In genomic region chr12:55926738-55927587, GRCh38 we compare ENCODE assay signal across 8 cellular contexts. TPM values are rescaled to one million over a fixed set of nuclear protein-coding genes. Genes with fewer than 3 reads are reported as not detected.
DNase-seq lines count a peak whose midpoint lies in the region; ATAC-seq and TF ChIP-seq lines count a peak whose summit lies in the region.

No MANE protein-coding gene starts in this region.

- H3K4me3 ChIP-seq in GM23338 (peak overlapping the region; percentile 99), LNCaP clone FGC (ENCODE audit: low read depth, low read length) (peak overlapping the region; percentile 99), fibroblast of pulmonary artery (replicated peaks; ENCODE audit: low read depth, low read length) (peak overlapping the region; percentile 99)

- peaks cover 18% of the 10 kb centered on the region for H3F3A ChIP-seq in GM23338 (replicated peaks; ENCODE audit: low read depth)

- DNase-seq in EH (ENCODE audit: low read depth) (peak; percentile 93), GM23338 (ENCODE audit: low spot score) (peak; percentile 96), LNCaP clone FGC (ENCODE audit: low read depth) (peak; percentile 80), RPMI8226 (peak; percentile 93), fibroblast of pulmonary artery (ENCODE audit: low read depth) (peak; percentile 92)
- peak; percentile 88 for DNase-seq in activated T-helper 2 cell treated with anti-CD3 and anti-CD28 coated beads, Interferon-gamma antibody, Interleukin-2, Interleukin-4, amounts not matched to agents 10 μg/mL and 5 μg/mL and 100 μg/mL, durations not matched to agents 14 hours and 24 hours and 36 hours (ENCODE audit: low spot score)
- DNase-seq in stimulated activated naive CD8-positive, alpha-beta T cell treated with anti-CD3 and anti-CD28 coated beads, Interleukin-15, Interleukin-2, amounts not matched to agents 100 U/mL and 50 U/mL, for 24 hours, result peak; percentile 97

- TF ChIP-seq CTCF in GM23338 (conservative IDR thresholded peaks at IDR 0.05; ENCODE audit: low read depth in 2 of 2) (peak; percentile 77 to 84), LNCaP clone FGC (IDR thresholded peaks at IDR 0.05; ENCODE audit: control insufficient read depth, extremely low read depth, insufficient read depth) (peak; percentile 61), fibroblast of pulmonary artery (IDR thresholded peaks at IDR 0.05; ENCODE audit: low read length, missing control alignments) (peak; percentile 64), nephron (IDR thresholded peaks at IDR 0.05; ENCODE audit: unreplicated experiment in 3 of 3) (peak; percentile 73 to 91 (median 76))

- H4K20me1 ChIP-seq in GM23338 (replicated peaks; ENCODE audit: insufficient read depth), result no peaks in the 10 kb centered on the region; the same call in none of the 2 replicates

- H3K27me3 Mint-ChIP-seq in GM23338 (ENCODE audit: insufficient read depth, low read depth, poor library complexity) (peaks cover 12% of the 10 kb centered on the region), nephron (ENCODE audit: low read depth) (no peaks in the 10 kb centered on the region)
- H3K27me3 Mint-ChIP-seq in activated T-helper 2 cell treated with anti-CD3 and anti-CD28 coated beads, Interferon-gamma antibody, Interleukin-2, Interleukin-4, amounts not matched to agents 10 μg/mL and 5 μg/mL and 100 μg/mL, durations not matched to agents 14 hours and 24 hours and 36 hours (ENCODE audit: low read depth), result no peaks in the 10 kb centered on the region

- peaks cover 6% of the 10 kb centered on the region; the same call in 1 of the 2 replicates for H3K27me3 ChIP-seq in GM23338 (ENCODE audit: insufficient read depth)

- H3K4me1 ChIP-seq in GM23338 (ENCODE audit: insufficient read depth), result peaks cover 39% of the 10 kb centered on the region

- H3K9me3 Mint-ChIP-seq in GM23338 (no peaks in the 10 kb centered on the region; the same call in 2 of the 3 replicates), nephron (no peaks in the 10 kb centered on the region)
- H3K9me3 Mint-ChIP-seq in activated T-helper 2 cell treated with anti-CD3 and anti-CD28 coated beads, Interferon-gamma antibody, Interleukin-2, Interleukin-4, amounts not matched to agents 10 μg/mL and 5 μg/mL and 100 μg/mL, durations not matched to agents 14 hours and 24 hours and 36 hours, result no peaks in the 10 kb centered on the region

- H3K4me1 Mint-ChIP-seq in GM23338 (peaks cover 37% of the 10 kb centered on the region), nephron (peaks cover 48% of the 10 kb centered on the region)
- peaks cover 53% of the 10 kb centered on the region for H3K4me1 Mint-ChIP-seq in activated T-helper 2 cell treated with anti-CD3 and anti-CD28 coated beads, Interferon-gamma antibody, Interleukin-2, Interleukin-4, amounts not matched to agents 10 μg/mL and 5 μg/mL and 100 μg/mL, durations not matched to agents 14 hours and 24 hours and 36 hours (ENCODE audit: low read depth)

- peak overlapping the region; percentile 99 for H3K27ac Mint-ChIP-seq in GM23338
- peak overlapping the region; percentile 91 for H3K27ac Mint-ChIP-seq in activated T-helper 2 cell treated with anti-CD3 and anti-CD28 coated beads, Interferon-gamma antibody, Interleukin-2, Interleukin-4, amounts not matched to agents 10 μg/mL and 5 μg/mL and 100 μg/mL, durations not matched to agents 14 hours and 24 hours and 36 hours
- peak overlapping the region; percentile 100 for H3K27ac Mint-ChIP-seq in nephron

- H3K79me2 ChIP-seq in GM23338 (replicated peaks; ENCODE audit: insufficient read depth), result peaks cover 48% of the 10 kb centered on the region

- H3K4me3 Mint-ChIP-seq in GM23338 (peak overlapping the region; percentile 98), nephron (peak overlapping the region; percentile 98 to 100 (median 100))
- peak overlapping the region; percentile 99 for H3K4me3 Mint-ChIP-seq in activated T-helper 2 cell treated with anti-CD3 and anti-CD28 coated beads, Interferon-gamma antibody, Interleukin-2, Interleukin-4, amounts not matched to agents 10 μg/mL and 5 μg/mL and 100 μg/mL, durations not matched to agents 14 hours and 24 hours and 36 hours (ENCODE audit: low read depth)

- H3K36me3 Mint-ChIP-seq in GM23338 (ENCODE audit: low read depth), result peaks cover 35% of the 10 kb centered on the region
- peaks cover 51% of the 10 kb centered on the region for H3K36me3 Mint-ChIP-seq in activated T-helper 2 cell treated with anti-CD3 and anti-CD28 coated beads, Interferon-gamma antibody, Interleukin-2, Interleukin-4, amounts not matched to agents 10 μg/mL and 5 μg/mL and 100 μg/mL, durations not matched to agents 14 hours and 24 hours and 36 hours (ENCODE audit: low read depth)
- H3K36me3 Mint-ChIP-seq in nephron (ENCODE audit: low read depth), result peaks cover 18% of the 10 kb centered on the region

- H3K9me2 ChIP-seq in GM23338 (ENCODE audit: insufficient read depth), result no peaks in the 10 kb centered on the region

- peak overlapping the region; percentile 85 for H3K4me2 ChIP-seq in GM23338

- ATAC-seq in GM23338, result peak; percentile 69
- peak; percentile 50 for ATAC-seq in stimulated activated naive CD8-positive, alpha-beta T cell treated with anti-CD3 and anti-CD28 coated beads, Interleukin-15, Interleukin-2, amounts not matched to agents 100 U/mL and 50 U/mL, for 24 hours

- peak overlapping the region; percentile 91; the same call in 1 of the 2 replicates for H2AFZ ChIP-seq in GM23338

- peaks cover 4% of the 10 kb centered on the region; the same call in 1 of the 2 replicates for H3K36me3 ChIP-seq in GM23338 (ENCODE audit: insufficient read depth)

- intact Hi-C loops in activated T-helper 2 cell treated with anti-CD3 and anti-CD28 coated beads, Interferon-gamma antibody, Interleukin-2, Interleukin-4, amounts not matched to agents 10 μg/mL and 5 μg/mL and 100 μg/mL, durations not matched to agents 14 hours and 24 hours and 36 hours (cut with micrococcal nuclease), result loop anchor here (1.0 to 10.0 kb wide), 5 partner anchors 14 to 708 kb away; partner anchors contain the start of genes BAZ2A, DNAJC14, PA2G4 and SARNP

- H3K27ac ChIP-seq in GM23338 (ENCODE audit: low read depth), result peak overlapping the region; percentile 96

TF ChIP-seq in GM23338, 12 proteins besides CTCF, POLR2A, EP300 and RAD21:
- TF ChIP-seq EZH2 (IDR thresholded peaks at IDR 0.05; ENCODE audit: low read depth, unreplicated experiment) (no peak), ETS1 (IDR thresholded peaks at IDR 0.05) (peak; percentile 24; the same call in 1 of the 2 replicates), POLR2AphosphoS5 (IDR thresholded peaks at IDR 0.05; ENCODE audit: low read depth) (no peak; the same call in 1 of the 2 replicates)

RNA-seq across cellular contexts. Expression of gene PYM1, which starts 0.7 kb away (rescaled TPM):
- total RNA-seq in GM23338 (2014; rRNA removed; shearing (Covaris generic)), result 70.2 and 75.9 TPM in 2 replicates
- polyA plus RNA-seq in GM23338 (2016; fragmentation: Nextera tagmentation; extraction: Ambion mirVana), result 150 and 151 TPM in 2 replicates
- 37.5 and 43.4 TPM in 2 replicates for total RNA-seq in activated T-helper 2 cell treated with anti-CD3 and anti-CD28 coated beads, Interferon-gamma antibody, Interleukin-2, Interleukin-4, amounts not matched to agents 10 μg/mL and 5 μg/mL and 100 μg/mL, durations not matched to agents 14 hours and 24 hours and 36 hours

RNA-seq across cellular contexts. Expression of gene DGKA, which starts 4.0 kb away (rescaled TPM):
- total RNA-seq in GM23338 (2014; rRNA removed; shearing (Covaris generic)), result 16.1 and 35.9 TPM in 2 replicates
- 22.5 and 24.6 TPM in 2 replicates for polyA plus RNA-seq in GM23338 (2016; fragmentation: Nextera tagmentation; extraction: Ambion mirVana)
- total RNA-seq in activated T-helper 2 cell treated with anti-CD3 and anti-CD28 coated beads, Interferon-gamma antibody, Interleukin-2, Interleukin-4, amounts not matched to agents 10 μg/mL and 5 μg/mL and 100 μg/mL, durations not matched to agents 14 hours and 24 hours and 36 hours, result 218 and 242 TPM in 2 replicates

RNA-seq across cellular contexts. Expression of gene PMEL, which starts 38.9 kb away (rescaled TPM):
- total RNA-seq in GM23338 (2014; rRNA removed; shearing (Covaris generic)), result 81.6 and 108 TPM in 2 replicates
- polyA plus RNA-seq in GM23338 (2016; fragmentation: Nextera tagmentation; extraction: Ambion mirVana), result 64.5 and 68.1 TPM in 2 replicates
- 0.32 and 0.37 TPM in 2 replicates for total RNA-seq in activated T-helper 2 cell treated with anti-CD3 and anti-CD28 coated beads, Interferon-gamma antibody, Interleukin-2, Interleukin-4, amounts not matched to agents 10 μg/mL and 5 μg/mL and 100 μg/mL, durations not matched to agents 14 hours and 24 hours and 36 hours

RNA-seq across cellular contexts. Expression of gene CDK2, which starts 39.7 kb away (rescaled TPM):
- 27.7 and 31.0 TPM in 2 replicates for total RNA-seq in GM23338 (2014; rRNA removed; shearing (Covaris generic))
- 14.1 and 15.2 TPM in 2 replicates for polyA plus RNA-seq in GM23338 (2016; fragmentation: Nextera tagmentation; extraction: Ambion mirVana)
- total RNA-seq in activated T-helper 2 cell treated with anti-CD3 and anti-CD28 coated beads, Interferon-gamma antibody, Interleukin-2, Interleukin-4, amounts not matched to agents 10 μg/mL and 5 μg/mL and 100 μg/mL, durations not matched to agents 14 hours and 24 hours and 36 hours, result 116 and 121 TPM in 2 replicates

RNA-seq across cellular contexts. Expression of gene RAB5B, which starts 46.9 kb away (rescaled TPM):
- 43.7 and 46.5 TPM in 2 replicates for total RNA-seq in GM23338 (2014; rRNA removed; shearing (Covaris generic))
- 18.6 and 19.7 TPM in 2 replicates for polyA plus RNA-seq in GM23338 (2016; fragmentation: Nextera tagmentation; extraction: Ambion mirVana)
- total RNA-seq in activated T-helper 2 cell treated with anti-CD3 and anti-CD28 coated beads, Interferon-gamma antibody, Interleukin-2, Interleukin-4, amounts not matched to agents 10 μg/mL and 5 μg/mL and 100 μg/mL, durations not matched to agents 14 hours and 24 hours and 36 hours, result 47.9 and 51.0 TPM in 2 replicates

Comparison
In these comparisons a context has a peak if more than half of its experiments do, and no peak if none do; other contexts are left out.
1. Peak in every context shown above with its lines: DNase-seq, ATAC-seq, H3K4me3 ChIP-seq and H3K27ac ChIP-seq.
2. RNA of gene PMEL, which starts 38.9 kb away (total RNA-seq): 81.6 to 108 TPM in GM23338; 0.32 to 0.37 TPM in activated T-helper 2 cell treated with anti-CD3 and anti-CD28 coated beads, Interferon-gamma antibody, Interleukin-2, Interleukin-4, amounts not matched to agents 10 μg/mL and 5 μg/mL and 100 μg/mL, durations not matched to agents 14 hours and 24 hours and 36 hours; every median in the first group is over 10 times any median in the second.